Comparison of ENCODE assay signal across 18 cellular contexts in genomic region chr5:73150872-73151271, GRCh38. TPM values are rescaled to one million over a fixed set of nuclear protein-coding genes. Genes with fewer than 3 reads are reported as not detected.
A peak's percentile ranks its signal among the peaks of the same experiment; 100 is the strongest.
DNase-seq lines count a peak whose midpoint lies in the region; ATAC-seq and TF ChIP-seq lines count a peak whose summit lies in the region.
"Had no signal": no experiment of that assay in that cellular context is flagged by ENCODE, and none has a peak within 500 bp of the region (broad histone marks: within the 10 kb centered on the region; RNA-seq: fewer than 3 reads in every experiment).

No MANE protein-coding gene starts in this region.

- H3K4me2 ChIP-seq in neural progenitor cell, result no peak overlapping the region
- H3K4me2 ChIP-seq in mesendoderm (ENCODE audit: low read length), result no peak overlapping the region
- H3K4me2 ChIP-seq: A549 had no signal

- TF ChIP-seq CTCF in WTC11 (IDR thresholded peaks at IDR 0.05), result no peak
- no peak for TF ChIP-seq CTCF in neural progenitor cell (IDR thresholded peaks at IDR 0.05)

- no peak overlapping the region for H3K27ac Mint-ChIP-seq in WTC11
- H3K27ac Mint-ChIP-seq in neural progenitor cell, result peak overlapping the region; percentile 8
- H3K27ac Mint-ChIP-seq: CD4-positive, alpha-beta memory T cell had no signal

- CTCF ChIA-PET in WTC11 (lab: Charles Lee), result interaction anchor here (1.3 kb wide), 1 partner anchor 20 kb away, joined by 3 read pairs; no protein-coding TSS in a partner anchor

- H3K79me2 ChIP-seq in neural progenitor cell (ENCODE audit: low read depth), result no peaks in the 10 kb centered on the region
- no peaks in the 10 kb centered on the region for H3K79me2 ChIP-seq in mesendoderm (ENCODE audit: control insufficient read depth, insufficient read depth, low read length)

- H3K4me1 ChIP-seq in neural progenitor cell, result no peaks in the 10 kb centered on the region
- no peaks in the 10 kb centered on the region for H3K4me1 ChIP-seq in mesendoderm (ENCODE audit: control insufficient read depth, low read depth, low read length)
- H3K4me1 ChIP-seq: A549, BE2C, HAP-1 had no signal

- H3K36me3 Mint-ChIP-seq in WTC11 (no peaks in the 10 kb centered on the region), neural progenitor cell (no peaks in the 10 kb centered on the region)
- H3K36me3 Mint-ChIP-seq: CD4-positive, alpha-beta memory T cell had no signal

- H2AK5ac ChIP-seq in mesendoderm (ENCODE audit: low read length), result no peak overlapping the region

- no peak overlapping the region for H2AFZ ChIP-seq in neural progenitor cell (replicated peaks)

- ATAC-seq in WTC11 (peak; percentile 28), left colon (peak; percentile 89), HG03097 (IDR thresholded peaks at IDR 0.05; ENCODE audit: low FRiP score, unreplicated experiment) (no peak)
- ATAC-seq: A549, K562 had no signal

- no peak overlapping the region for H3K9ac ChIP-seq in neural progenitor cell
- H3K9ac ChIP-seq in mesendoderm (ENCODE audit: low read length), result no peak overlapping the region

- no peak overlapping the region for H2BK5ac ChIP-seq in mesendoderm (ENCODE audit: low read length)

- DNase-seq in WTC11 (ENCODE audit: low spot score), result no peak
- peak; percentile 41 to 66 for DNase-seq in left colon
- DNase-seq in neural progenitor cell (ENCODE audit: low spot score), result no peak
- DNase-seq in GM19238 (ENCODE audit: insufficient read length, low spot score), result no peak
- DNase-seq in mesendoderm, result no peak
- no peak for DNase-seq in cerebellum (ENCODE audit: low spot score)
- DNase-seq: BE2C; CD4-positive, alpha-beta memory T cell; DMS79; GDM1; GOT3 had no signal

- no peak overlapping the region for H3K4ac ChIP-seq in mesendoderm (ENCODE audit: low read depth, low read length)

- H3K23ac ChIP-seq in mesendoderm (ENCODE audit: low read length), result no peak overlapping the region

- H3K36me3 ChIP-seq in neural progenitor cell (no peaks in the 10 kb centered on the region), mesendoderm (ENCODE audit: control insufficient read depth, insufficient read depth, low read length) (no peaks in the 10 kb centered on the region)
- H3K36me3 ChIP-seq: BE2C, HAP-1 had no signal

- H2BK15ac ChIP-seq in mesendoderm (replicated peaks; ENCODE audit: low read depth), result no peak overlapping the region

- no peak overlapping the region for H3K56ac ChIP-seq in mesendoderm (ENCODE audit: low read length)

- H3K9me3 ChIP-seq in neural progenitor cell (ENCODE audit: low read depth), result no peaks in the 10 kb centered on the region
- H3K9me3 ChIP-seq: A549, BE2C, HAP-1 had no signal

- H4K5ac ChIP-seq in mesendoderm (ENCODE audit: low read length), result no peak overlapping the region

- intact Hi-C loops in left colon (cut with DNase I, micrococcal nuclease), result no loop called here

- no peak overlapping the region for H3K27ac ChIP-seq in neural progenitor cell
- H3K27ac ChIP-seq in mesendoderm (ENCODE audit: low read depth, low read length), result no peak overlapping the region
- H3K27ac ChIP-seq: A549, C4-2B, HL-60 had no signal

- H3K4me3 ChIP-seq in neural progenitor cell (no peak overlapping the region), mesendoderm (ENCODE audit: low read length) (no peak overlapping the region)
- H3K4me3 ChIP-seq: A549, HAP-1, K562 had no signal

- H3K4me3 Mint-ChIP-seq in WTC11, result no peak overlapping the region
- no peak overlapping the region for H3K4me3 Mint-ChIP-seq in neural progenitor cell
- H3K4me3 Mint-ChIP-seq: CD4-positive, alpha-beta memory T cell had no signal

- peaks cover 10% of the 10 kb centered on the region for H3K4me1 Mint-ChIP-seq in WTC11
- peaks cover 3% of the 10 kb centered on the region for H3K4me1 Mint-ChIP-seq in neural progenitor cell
- H3K4me1 Mint-ChIP-seq: CD4-positive, alpha-beta memory T cell had no signal

- POLR2A ChIA-PET in WTC11 (lab: Charles Lee), result no interaction called here

- H4K20me1 ChIP-seq in neural progenitor cell (ENCODE audit: low read depth), result no peaks in the 10 kb centered on the region

- no peak overlapping the region for H2BK120ac ChIP-seq in mesendoderm (ENCODE audit: low read depth, low read length)

- H3K27me3 ChIP-seq in neural progenitor cell, result no peaks in the 10 kb centered on the region
- no peaks in the 10 kb centered on the region for H3K27me3 ChIP-seq in mesendoderm (ENCODE audit: insufficient read depth, low read length, poor library complexity)

- H3K79me1 ChIP-seq in mesendoderm (ENCODE audit: low read length), result no peaks in the 10 kb centered on the region

- H3K9me3 Mint-ChIP-seq in WTC11 (no peaks in the 10 kb centered on the region), neural progenitor cell (no peaks in the 10 kb centered on the region)
- H3K9me3 Mint-ChIP-seq: CD4-positive, alpha-beta memory T cell had no signal

- H3K18ac ChIP-seq in mesendoderm (ENCODE audit: low read length), result no peak overlapping the region

- H4K8ac ChIP-seq in mesendoderm (ENCODE audit: low read depth, low read length), result no peak overlapping the region

- H3K27me3 Mint-ChIP-seq in WTC11 (ENCODE audit: low read depth) (peaks cover 3% of the 10 kb centered on the region; the same call in 1 of the 2 replicates), neural progenitor cell (ENCODE audit: insufficient read depth, low read depth) (peaks cover 2% of the 10 kb centered on the region)

- no CpG with 5 or more reads among the region's 7 CpGs for WGBS in mesendoderm (ENCODE audit: extremely low coverage, insufficient coverage, low lambda C conversion rate)

- no peaks in the 10 kb centered on the region for H3F3A ChIP-seq in neural progenitor cell (ENCODE audit: low read depth)

TF ChIP-seq in WTC11, 78 proteins besides CTCF, POLR2A, EP300 and RAD21 (continues in another document):
- TF ChIP-seq, protein P1, sequence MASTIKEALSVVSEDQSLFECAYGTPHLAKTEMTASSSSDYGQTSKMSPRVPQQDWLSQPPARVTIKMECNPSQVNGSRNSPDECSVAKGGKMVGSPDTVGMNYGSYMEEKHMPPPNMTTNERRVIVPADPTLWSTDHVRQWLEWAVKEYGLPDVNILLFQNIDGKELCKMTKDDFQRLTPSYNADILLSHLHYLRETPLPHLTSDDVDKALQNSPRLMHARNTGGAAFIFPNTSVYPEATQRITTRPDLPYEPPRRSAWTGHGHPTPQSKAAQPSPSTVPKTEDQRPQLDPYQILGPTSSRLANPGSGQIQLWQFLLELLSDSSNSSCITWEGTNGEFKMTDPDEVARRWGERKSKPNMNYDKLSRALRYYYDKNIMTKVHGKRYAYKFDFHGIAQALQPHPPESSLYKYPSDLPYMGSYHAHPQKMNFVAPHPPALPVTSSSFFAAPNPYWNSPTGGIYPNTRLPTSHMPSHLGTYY (CRISPR knock-in tag; IDR thresholded peaks at IDR 0.05), result no peak
- TF ChIP-seq, protein P2, sequence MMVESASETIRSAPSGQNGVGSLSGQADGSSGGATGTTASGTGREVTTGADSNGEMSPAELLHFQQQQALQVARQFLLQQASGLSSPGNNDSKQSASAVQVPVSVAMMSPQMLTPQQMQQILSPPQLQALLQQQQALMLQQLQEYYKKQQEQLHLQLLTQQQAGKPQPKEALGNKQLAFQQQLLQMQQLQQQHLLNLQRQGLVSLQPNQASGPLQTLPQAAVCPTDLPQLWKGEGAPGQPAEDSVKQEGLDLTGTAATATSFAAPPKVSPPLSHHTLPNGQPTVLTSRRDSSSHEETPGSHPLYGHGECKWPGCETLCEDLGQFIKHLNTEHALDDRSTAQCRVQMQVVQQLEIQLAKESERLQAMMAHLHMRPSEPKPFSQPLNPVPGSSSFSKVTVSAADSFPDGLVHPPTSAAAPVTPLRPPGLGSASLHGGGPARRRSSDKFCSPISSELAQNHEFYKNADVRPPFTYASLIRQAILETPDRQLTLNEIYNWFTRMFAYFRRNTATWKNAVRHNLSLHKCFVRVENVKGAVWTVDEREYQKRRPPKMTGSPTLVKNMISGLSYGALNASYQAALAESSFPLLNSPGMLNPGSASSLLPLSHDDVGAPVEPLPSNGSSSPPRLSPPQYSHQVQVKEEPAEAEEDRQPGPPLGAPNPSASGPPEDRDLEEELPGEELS (CRISPR knock-in tag; IDR thresholded peaks at IDR 0.05), result no peak
- TF ChIP-seq, protein P3, sequence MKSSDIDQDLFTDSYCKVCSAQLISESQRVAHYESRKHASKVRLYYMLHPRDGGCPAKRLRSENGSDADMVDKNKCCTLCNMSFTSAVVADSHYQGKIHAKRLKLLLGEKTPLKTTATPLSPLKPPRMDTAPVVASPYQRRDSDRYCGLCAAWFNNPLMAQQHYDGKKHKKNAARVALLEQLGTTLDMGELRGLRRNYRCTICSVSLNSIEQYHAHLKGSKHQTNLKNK (CRISPR knock-in tag; IDR thresholded peaks at IDR 0.05), result no peak
- TF ChIP-seq, protein P4, sequence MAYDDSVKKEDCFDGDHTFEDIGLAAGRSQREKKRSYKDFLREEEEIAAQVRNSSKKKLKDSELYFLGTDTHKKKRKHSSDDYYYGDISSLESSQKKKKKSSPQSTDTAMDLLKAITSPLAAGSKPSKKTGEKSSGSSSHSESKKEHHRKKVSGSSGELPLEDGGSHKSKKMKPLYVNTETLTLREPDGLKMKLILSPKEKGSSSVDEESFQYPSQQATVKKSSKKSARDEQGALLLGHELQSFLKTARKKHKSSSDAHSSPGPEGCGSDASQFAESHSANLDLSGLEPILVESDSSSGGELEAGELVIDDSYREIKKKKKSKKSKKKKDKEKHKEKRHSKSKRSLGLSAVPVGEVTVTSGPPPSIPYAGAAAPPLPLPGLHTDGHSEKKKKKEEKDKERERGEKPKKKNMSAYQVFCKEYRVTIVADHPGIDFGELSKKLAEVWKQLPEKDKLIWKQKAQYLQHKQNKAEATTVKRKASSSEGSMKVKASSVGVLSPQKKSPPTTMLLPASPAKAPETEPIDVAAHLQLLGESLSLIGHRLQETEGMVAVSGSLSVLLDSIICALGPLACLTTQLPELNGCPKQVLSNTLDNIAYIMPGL (CRISPR knock-in tag; IDR thresholded peaks at IDR 0.05), result no peak

RNA-seq across cellular contexts. Expression of gene TMEM174, which starts 22.1 kb away (rescaled TPM):
- total RNA-seq in WTC11 (2021), result not detected in 3 replicates
- not detected for total RNA-seq in left colon
- not detected in 2 replicates for total RNA-seq in neural progenitor cell (ENCODE audit: low replicate concordance)
- polyA plus RNA-seq in mesendoderm (2013, experiment 1 of 2), result 0.01 TPM
- polyA plus RNA-seq in mesendoderm (2013, experiment 2 of 2), result not detected
- not detected for total RNA-seq in cerebellum
- total RNA-seq: CD4-positive, alpha-beta memory T cell; K562 had no signal
- polyA plus RNA-seq: A549; AG04450; CD4-positive, alpha-beta memory T cell; K562 had no signal

RNA-seq across cellular contexts. Expression of gene TMEM171, which starts 30.5 kb away (rescaled TPM):
- total RNA-seq in WTC11 (2021) (0.96 to 1.8 TPM (median 1.7 TPM) in 3 replicates), left colon (100 to 1,000 TPM in 1 of 2 donors, 10 to 100 TPM in 1; 77.4 to 104 TPM), neural progenitor cell (ENCODE audit: low replicate concordance) (not detected in 2 replicates), cerebellum (0.27 TPM)
- polyA plus RNA-seq in mesendoderm (2013, experiment 1 of 2), result 1.4 TPM
- 1.6 TPM for polyA plus RNA-seq in mesendoderm (2013, experiment 2 of 2)
- total RNA-seq: K562 had no signal

Comparison
In these comparisons a context has a peak if more than half of its experiments do, and no peak if none do; other contexts are left out.
1. DNase-seq: peak in left colon (2 of 2); none in WTC11 (single experiment), neural progenitor cell (single experiment), GM19238 (single experiment), mesendoderm (single experiment) and cerebellum (single experiment).
2. RNA of gene TMEM171, which starts 30.5 kb away (total RNA-seq): 77.4 to 104 TPM in left colon; 0.96 to 1.8 TPM in WTC11, 0.27 TPM in cerebellum (single experiment) and not detected in neural progenitor cell; every median in the first group is over 10 times any median in the second.